Comparison of ENCODE assay signal across 8 cellular contexts in the genomic region with DNA sequence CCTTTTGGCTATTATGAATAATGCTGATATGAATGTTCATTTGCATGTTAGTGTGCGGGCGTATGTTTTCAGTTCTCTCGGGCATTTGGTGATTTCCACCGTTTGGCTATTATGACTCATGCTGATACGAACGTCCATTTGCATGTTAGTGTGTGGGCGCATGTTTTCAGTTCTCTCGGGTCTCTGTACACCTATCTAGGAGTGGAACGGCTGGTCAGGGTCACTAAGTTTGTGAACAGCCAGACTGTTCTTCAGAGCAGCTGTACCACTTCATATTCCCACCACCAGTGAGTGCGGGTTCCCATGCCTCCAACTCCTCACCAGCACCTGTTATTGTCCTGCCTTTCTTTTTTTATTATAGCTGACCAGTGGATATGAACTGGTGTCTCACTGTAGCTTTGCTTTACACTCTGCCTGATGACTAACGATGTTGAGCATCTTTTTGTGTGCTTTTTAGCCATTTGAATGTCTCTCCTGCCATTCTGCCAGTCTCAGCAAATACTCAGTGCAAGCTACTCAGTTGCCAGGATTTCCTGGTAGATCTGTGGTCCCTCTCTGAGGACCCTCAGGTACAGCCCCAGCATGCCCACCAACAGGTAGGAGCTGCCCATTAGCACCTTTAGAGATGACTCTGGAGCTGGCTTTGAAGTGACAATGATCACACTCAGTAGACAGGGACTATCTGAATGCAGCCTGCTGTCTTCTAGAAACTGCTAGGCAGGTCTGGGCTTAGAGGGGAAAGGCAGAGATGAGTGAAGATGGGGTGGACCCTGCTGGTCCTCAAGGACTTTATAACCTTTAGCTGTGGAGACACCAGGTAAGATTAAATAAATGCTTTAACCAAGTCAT.
DNase-seq lines count a peak whose midpoint lies in the region; ATAC-seq and TF ChIP-seq lines count a peak whose summit lies in the region.

No MANE protein-coding gene starts in this region.

- peak; percentile 93 for ATAC-seq in GM19395 (IDR thresholded peaks at IDR 0.05; ENCODE audit: unreplicated experiment)
- peak; percentile 92 for ATAC-seq in HG03175 (IDR thresholded peaks at IDR 0.05; ENCODE audit: unreplicated experiment)

- H3K4me3 ChIP-seq in cardiac fibroblast (replicated peaks in 1 of 2; ENCODE audit: low read depth in 2 of 2, low read length in 2 of 2) (no peak overlapping the region), SJCRH30 (no peak overlapping the region)

- no peak overlapping the region for H3K27ac ChIP-seq in SJCRH30

- TF ChIP-seq CTCF in GM10248 (IDR thresholded peaks at IDR 0.05; ENCODE audit: control extremely low read depth, extremely low read depth, low read depth, missing control alignments) (no peak), cardiac fibroblast (IDR thresholded peaks at IDR 0.05; ENCODE audit: low read depth, low read length) (no peak)

- CTCF ChIA-PET in GM10248 (lab: Yijun Ruan, JAX), result interaction anchor here (0.7 to 3.1 kb wide), 17 partner anchors 10 to 458 kb away, joined by 3 to 16 read pairs (median 4); a partner anchor contains a TSS

- DNase-seq in GM10248 (ENCODE audit: extremely low spot score) (peak; percentile 80), cardiac fibroblast (ENCODE audit: low read depth in 2 of 2) (peak; percentile 42 to 76), SJCRH30 (no peak), T-helper 9 cell (no peak), NCI-H1092 (lab: John Stamatoyannopoulos, UW) (no peak), DMS114 treated with DMSO at 0.1 percent for 48 hours (lab: John Stamatoyannopoulos, UW; ENCODE audit: unreplicated experiment) (no peak)

- no peaks in the 10 kb centered on the region for H3K9me3 ChIP-seq in SJCRH30 (replicated peaks)

- H3K36me3 ChIP-seq in SJCRH30, result no peaks in the 10 kb centered on the region

- POLR2A ChIA-PET in GM10248 (lab: Yijun Ruan, JAX), result interaction anchor here (1.4 kb wide), 1 partner anchor 18 kb away, joined by 9 read pairs; no protein-coding TSS in a partner anchor

- no peaks in the 10 kb centered on the region for H3K27me3 ChIP-seq in SJCRH30

- H3K4me1 ChIP-seq in SJCRH30, result no peaks in the 10 kb centered on the region

Comparison
In these comparisons a context has a peak if more than half of its experiments do, and no peak if none do; other contexts are left out.
1. DNase-seq: peak in GM10248 (single experiment) and cardiac fibroblast (2 of 2); none in SJCRH30 (0 of 2), T-helper 9 cell (single experiment), NCI-H1092 (single experiment) and DMS114 treated with DMSO at 0.1 percent for 48 hours (single experiment).